Comparison of ENCODE assay signal across 8 cellular contexts in genomic region chr17:16987830-16988601, GRCh38. TPM values are rescaled to one million over a fixed set of nuclear protein-coding genes. Genes with fewer than 3 reads are reported as not detected.
DNase-seq lines count a peak whose midpoint lies in the region; ATAC-seq and TF ChIP-seq lines count a peak whose summit lies in the region.

No MANE protein-coding gene starts in this region.

- H3K23ac ChIP-seq in mesendoderm (ENCODE audit: low read length) = no peak overlapping the region

- H3K56ac ChIP-seq in mesendoderm (ENCODE audit: low read length) = peak overlapping the region; percentile 62

- no peaks in the 10 kb centered on the region for H3K79me1 ChIP-seq in mesendoderm (ENCODE audit: low read length)

- H3K79me2 ChIP-seq in mesendoderm (ENCODE audit: control insufficient read depth, insufficient read depth, low read length) = no peaks in the 10 kb centered on the region

- TF ChIP-seq CTCF in WTC11 (IDR thresholded peaks at IDR 0.05) = no peak

- H2BK120ac ChIP-seq in mesendoderm (ENCODE audit: low read depth, low read length) = no peak overlapping the region

- no peak overlapping the region for H3K4me3 Mint-ChIP-seq in WTC11

- no peak overlapping the region for H3K4me3 ChIP-seq in mesendoderm (ENCODE audit: low read length)

- CTCF ChIA-PET in WTC11 (lab: Charles Lee) = interaction anchor here (0.5 to 1.0 kb wide), 2 partner anchors 48 to 77 kb away, joined by 3 to 4 read pairs; no protein-coding TSS in a partner anchor

- H3K9ac ChIP-seq in mesendoderm (ENCODE audit: low read length) = no peak overlapping the region

- POLR2A ChIA-PET in WTC11 (lab: Charles Lee) = interaction anchor here (0.6 kb wide), 1 partner anchor 11 kb away, joined by 3 read pairs; no protein-coding TSS in a partner anchor

- DNase-seq in ELF-1 (ENCODE audit: low read depth, low spot score) (peak; percentile 70), HT1080 (ENCODE audit: low read depth) (peak; percentile 89), WTC11 (ENCODE audit: low spot score) (no peak), mesendoderm (peak; percentile 85), NCI-H128 (lab: John Stamatoyannopoulos, UW; ENCODE audit: unreplicated experiment) (no peak)
- peak; percentile 71 for DNase-seq in stimulated activated naive CD8-positive, alpha-beta T cell treated with anti-CD3 and anti-CD28 coated beads, Interleukin-15, Interleukin-2, amounts not matched to agents 100 U/mL and 50 U/mL, for 24 hours

- H2BK15ac ChIP-seq in mesendoderm (replicated peaks; ENCODE audit: low read depth) = no peak overlapping the region

- no CpG with 5 or more reads among the region's 11 CpGs for WGBS in mesendoderm (ENCODE audit: extremely low coverage, insufficient coverage, low lambda C conversion rate)

- no peaks in the 10 kb centered on the region for H3K9me3 Mint-ChIP-seq in WTC11

- no peak overlapping the region for H4K8ac ChIP-seq in mesendoderm (ENCODE audit: low read depth, low read length)

- no peak overlapping the region for H3K4me2 ChIP-seq in mesendoderm (ENCODE audit: low read length)

- peaks cover 2% of the 10 kb centered on the region for H3K4me1 ChIP-seq in mesendoderm (ENCODE audit: control insufficient read depth, low read depth, low read length)

- H4K5ac ChIP-seq in mesendoderm (ENCODE audit: low read length) = no peak overlapping the region

- ATAC-seq in GM21528 (IDR thresholded peaks at IDR 0.05; ENCODE audit: low FRiP score, unreplicated experiment) = peak; percentile 66
- ATAC-seq in WTC11 = peak; percentile 70
- peak; percentile 84 for ATAC-seq in stimulated activated naive CD8-positive, alpha-beta T cell treated with anti-CD3 and anti-CD28 coated beads, Interleukin-15, Interleukin-2, amounts not matched to agents 100 U/mL and 50 U/mL, for 24 hours

- no peak overlapping the region for H2BK5ac ChIP-seq in mesendoderm (ENCODE audit: low read length)

- no peaks in the 10 kb centered on the region for H3K4me1 Mint-ChIP-seq in WTC11

- no peaks in the 10 kb centered on the region for H3K27me3 ChIP-seq in mesendoderm (ENCODE audit: insufficient read depth, low read length, poor library complexity)

- H3K27ac ChIP-seq in cingulate gyrus (ENCODE audit: low read depth, low read length) = peak overlapping the region; percentile 88
- H3K27ac ChIP-seq in mesendoderm (ENCODE audit: low read depth, low read length) = no peak overlapping the region

- peak overlapping the region; percentile 49 for H2AK5ac ChIP-seq in mesendoderm (ENCODE audit: low read length)

- H3K36me3 ChIP-seq in mesendoderm (ENCODE audit: control insufficient read depth, insufficient read depth, low read length) = no peaks in the 10 kb centered on the region

- no peak overlapping the region for H3K18ac ChIP-seq in mesendoderm (ENCODE audit: low read length)

- H3K36me3 Mint-ChIP-seq in WTC11 = no peaks in the 10 kb centered on the region

- no peaks in the 10 kb centered on the region for H3K27me3 Mint-ChIP-seq in WTC11 (ENCODE audit: low read depth)

- no peak overlapping the region for H3K4ac ChIP-seq in mesendoderm (ENCODE audit: low read depth, low read length)

- no peak overlapping the region for H3K27ac Mint-ChIP-seq in WTC11

TF ChIP-seq in WTC11, 78 proteins besides CTCF, POLR2A, EP300 and RAD21:
- TF ChIP-seq TEAD4 (CRISPR knock-in tag; IDR thresholded peaks at IDR 0.05) = no peak
- no peak for TF ChIP-seq ERG (CRISPR knock-in tag; IDR thresholded peaks at IDR 0.05)
- no peak for TF ChIP-seq AFF4 (CRISPR knock-in tag; IDR thresholded peaks at IDR 0.05; ENCODE audit: borderline replicate concordance)
- no peak for TF ChIP-seq FOXJ3 (CRISPR knock-in tag; IDR thresholded peaks at IDR 0.05; ENCODE audit: borderline replicate concordance)
- TF ChIP-seq E2F1 (CRISPR knock-in tag; IDR thresholded peaks at IDR 0.05) = no peak
- no peak for TF ChIP-seq USF1 (CRISPR knock-in tag; IDR thresholded peaks at IDR 0.05)
- TF ChIP-seq SMAD4 (CRISPR knock-in tag; IDR thresholded peaks at IDR 0.05) = no peak
- no peak for TF ChIP-seq CREB1 (CRISPR knock-in tag; IDR thresholded peaks at IDR 0.05)
- TF ChIP-seq ZNF416 (CRISPR knock-in tag; IDR thresholded peaks at IDR 0.05) = no peak
- no peak for TF ChIP-seq ZNF232 (CRISPR knock-in tag; IDR thresholded peaks at IDR 0.05)
- no peak for TF ChIP-seq RELA (CRISPR knock-in tag; IDR thresholded peaks at IDR 0.05; ENCODE audit: borderline replicate concordance)
- no peak for TF ChIP-seq HMGA2 (CRISPR knock-in tag; IDR thresholded peaks at IDR 0.05)
- TF ChIP-seq FOXK1 (CRISPR knock-in tag; IDR thresholded peaks at IDR 0.05) = no peak

RNA-seq across cellular contexts. Expression of gene TNFRSF13B, which starts 16.1 kb away (rescaled TPM):
- not detected in 2 replicates for total RNA-seq in HT1080 (2014; rRNA removed; shearing (Covaris generic))
- not detected in 2 replicates for polyA plus RNA-seq in HT1080 (2015; cell fraction: cytosol; rRNA removed)
- polyA plus RNA-seq in HT1080 (2015; cell fraction: nucleus; rRNA removed) = not detected in 2 replicates
- total RNA-seq in WTC11 (2021) = 0.18 TPM in 2 of 3 replicates, not detected in the other
- polyA plus RNA-seq in mesendoderm (2013, experiment 1 of 2) = 0.95 TPM
- 0.81 TPM for polyA plus RNA-seq in mesendoderm (2013, experiment 2 of 2)

RNA-seq across cellular contexts. Expression of gene MPRIP, which starts 54.2 kb away (rescaled TPM):
- total RNA-seq in HT1080 (2014; rRNA removed; shearing (Covaris generic)) = 290 and 340 TPM in 2 replicates
- polyA plus RNA-seq in HT1080 (2015; cell fraction: cytosol; rRNA removed) = 179 and 190 TPM in 2 replicates
- polyA plus RNA-seq in HT1080 (2015; cell fraction: nucleus; rRNA removed) = 243 and 291 TPM in 2 replicates
- total RNA-seq in WTC11 (2021) = 127 to 140 TPM (median 136 TPM) in 3 replicates
- 95.9 TPM for polyA plus RNA-seq in mesendoderm (2013, experiment 1 of 2)
- polyA plus RNA-seq in mesendoderm (2013, experiment 2 of 2) = 94.7 TPM

Comparison
In these comparisons a context has a peak if more than half of its experiments do, and no peak if none do; other contexts are left out.
1. DNase-seq: peak in ELF-1 (single experiment), HT1080 (single experiment), mesendoderm (single experiment) and stimulated activated naive CD8-positive, alpha-beta T cell treated with anti-CD3 and anti-CD28 coated beads, Interleukin-15, Interleukin-2, amounts not matched to agents 100 U/mL and 50 U/mL, for 24 hours (single experiment); none in WTC11 (single experiment) and NCI-H128 (single experiment).
2. Peak in every context shown above with its lines, with median percentiles within 50 percentile points of each other: ATAC-seq.